9 cellular contexts compared by ENCODE assay signal in genomic region chr17:76564991-76565727, GRCh38. TPM values are rescaled to one million over a fixed set of nuclear protein-coding genes. Genes with fewer than 3 reads are reported as not detected.
DNase-seq lines count a peak whose midpoint lies in the region; ATAC-seq, FAIRE-seq and TF ChIP-seq lines count a peak whose summit lies in the region.
"Not testable (repeated sequence)": the region's sequence is repeated elsewhere in the genome, so short reads cannot be mapped to it uniquely, and the experiment has no call there.
"Had no signal": no experiment of that assay in that cellular context is flagged by ENCODE, and none has a peak within 500 bp of the region (broad histone marks: within the 10 kb centered on the region; RNA-seq: fewer than 3 reads in every experiment).

No MANE protein-coding gene starts in this region.

- not testable (repeated sequence) for TF ChIP-seq CTCF in D721Med (IDR thresholded peaks at IDR 0.05; ENCODE audit: insufficient read depth, missing control alignments); activated CD8-positive, alpha-beta T cell treated with anti-CD3 and anti-CD28 coated beads for 36 hours (IDR thresholded peaks at IDR 0.05); astrocyte of the spinal cord (IDR thresholded peaks at IDR 0.05; ENCODE audit: low read depth, low read length); foreskin fibroblast (IDR thresholded peaks at IDR 0.05; ENCODE audit: low read depth, low read length); nephron progenitor cell (IDR thresholded peaks at IDR 0.05); tibial nerve (IDR thresholded peaks at IDR 0.05)

- POLR2A ChIA-PET in activated CD8-positive, alpha-beta T cell treated with anti-CD3 and anti-CD28 coated beads for 36 hours (lab: Charles Lee) = interaction anchor here (0.6 to 4.5 kb wide), 8 partner anchors 7 to 104 kb away, joined by 3 to 19 read pairs (median 4); partner anchors contain the start of gene ST6GALNAC2

- DNase-seq in D721Med (ENCODE audit: insufficient read length, low spot score); nephron progenitor cell; tibial nerve (ENCODE audit: low spot score in 2 of 2): not testable (repeated sequence)
- DNase-seq in KBM-7 = peak; percentile 37
- DNase-seq in RCC 7860 (ENCODE audit: low spot score) = peak; percentile 82
- peak; percentile 72 for DNase-seq in activated CD8-positive, alpha-beta T cell treated with anti-CD3 and anti-CD28 coated beads for 36 hours
- DNase-seq in astrocyte of the spinal cord (ENCODE audit: low read depth, low spot score) = peak; percentile 24
- DNase-seq in foreskin fibroblast = peak; percentile 57 to 71

- in situ Hi-C loops in KBM-7 (cut with MboI; ENCODE audit: low pct_unique_long_range_greater_than_20kb, low sequenced_read_pairs); astrocyte of the spinal cord (cut with HindIII; ENCODE audit: low sequenced_read_pairs): not testable (repeated sequence)

- WGBS in tibial nerve, 2 donors = 49 to 55% methylated on average over 6 to 8 of the region's 8 CpGs

- peak overlapping the region; percentile 4 for H3K27ac Mint-ChIP-seq in activated CD8-positive, alpha-beta T cell treated with anti-CD3 and anti-CD28 coated beads for 36 hours
- H3K27ac Mint-ChIP-seq in nephron progenitor cell = peak overlapping the region; percentile 64

- peaks cover 0 to 46% (median 4%) of the 10 kb centered on the region in 3 donors for H3K36me3 ChIP-seq in tibial nerve

- H3K4me3 ChIP-seq in astrocyte of the spinal cord (ENCODE audit: low read depth, low read length); foreskin fibroblast (ENCODE audit: low read depth in 1 of 2, low read length in 2 of 2); tibial nerve: not testable (repeated sequence)

- H3K4me1 Mint-ChIP-seq in activated CD8-positive, alpha-beta T cell treated with anti-CD3 and anti-CD28 coated beads for 36 hours (ENCODE audit: low read depth) = peaks cover 65% of the 10 kb centered on the region
- peaks cover 58% of the 10 kb centered on the region for H3K4me1 Mint-ChIP-seq in nephron progenitor cell

- H3K9me3 ChIP-seq in tibial nerve = not testable (repeated sequence)

- H3K27me3 Mint-ChIP-seq in activated CD8-positive, alpha-beta T cell treated with anti-CD3 and anti-CD28 coated beads for 36 hours; nephron progenitor cell (ENCODE audit: low read depth, poor library complexity): not testable (repeated sequence)

- not testable (repeated sequence) for TF ChIP-seq POLR2A in tibial nerve (IDR thresholded peaks at IDR 0.05)

- peaks cover 61% of the 10 kb centered on the region for H3K36me3 Mint-ChIP-seq in activated CD8-positive, alpha-beta T cell treated with anti-CD3 and anti-CD28 coated beads for 36 hours (ENCODE audit: low read depth)
- H3K36me3 Mint-ChIP-seq in nephron progenitor cell (ENCODE audit: low read depth) = peaks cover 49% of the 10 kb centered on the region

- H3K27ac ChIP-seq in tibial nerve = peak overlapping the region in 3 of 4 donors; percentile 15 to 95 (median 78)

- H3K4me3 Mint-ChIP-seq in activated CD8-positive, alpha-beta T cell treated with anti-CD3 and anti-CD28 coated beads for 36 hours; nephron progenitor cell: not testable (repeated sequence)

- peak; percentile 75 for ATAC-seq in activated CD8-positive, alpha-beta T cell treated with anti-CD3 and anti-CD28 coated beads for 36 hours

- not testable (repeated sequence) for TF ChIP-seq EP300 in tibial nerve (IDR thresholded peaks at IDR 0.05)

- intact Hi-C loops in activated CD8-positive, alpha-beta T cell treated with anti-CD3 and anti-CD28 coated beads for 36 hours (cut with micrococcal nuclease) = not testable (repeated sequence)

- peak; percentile 61 for FAIRE-seq in D721Med (lab: Jason Lieb, UNC)
- not testable (repeated sequence) for FAIRE-seq in RCC 7860 (lab: Jason Lieb, UNC)

- not testable (repeated sequence) for H3K27me3 ChIP-seq in tibial nerve

- H3K9me3 Mint-ChIP-seq in activated CD8-positive, alpha-beta T cell treated with anti-CD3 and anti-CD28 coated beads for 36 hours; nephron progenitor cell: not testable (repeated sequence)

- peaks cover 0 to 75% (median 42%) of the 10 kb centered on the region in 4 donors for H3K4me1 ChIP-seq in tibial nerve

- CTCF ChIA-PET in activated CD8-positive, alpha-beta T cell treated with anti-CD3 and anti-CD28 coated beads for 36 hours (lab: Charles Lee) = interaction anchor here (1.0 to 1.9 kb wide), 2 partner anchors 42 to 148 kb away, joined by 3 to 4 read pairs; no protein-coding TSS in a partner anchor

RNA-seq across cellular contexts. Expression of gene ST6GALNAC2, which starts 20.5 kb away (rescaled TPM):
- not detected for total RNA-seq in activated CD8-positive, alpha-beta T cell treated with anti-CD3 and anti-CD28 coated beads for 36 hours
- total RNA-seq in tibial nerve = 100 to 1,000 TPM in 1 of 4 donors, 10 to 100 TPM in 3; 58.5 to 128 (median 69.1) TPM
- total RNA-seq: T-helper 2 cell treated with Interferon-gamma antibody and Interleukin-4, amounts not matched to agents 100 ng/mL and 5 ng/mL, for 36 hours had no signal

RNA-seq across cellular contexts. Expression of gene PRCD, which starts 25.3 kb away (rescaled TPM):
- total RNA-seq in activated CD8-positive, alpha-beta T cell treated with anti-CD3 and anti-CD28 coated beads for 36 hours = not detected
- total RNA-seq in tibial nerve = 10 to 100 TPM in 3 of 4 donors, 1 to 10 TPM in 1; 6.6 to 23.5 (median 14.1) TPM
- total RNA-seq: T-helper 2 cell treated with Interferon-gamma antibody and Interleukin-4, amounts not matched to agents 100 ng/mL and 5 ng/mL, for 36 hours had no signal

RNA-seq across cellular contexts. Expression of gene CYGB, which starts 27.6 kb away (rescaled TPM):
- under 1 TPM in 1 of 2 experiments, not detected in 1; 0.23 TPM for total RNA-seq in activated CD8-positive, alpha-beta T cell treated with anti-CD3 and anti-CD28 coated beads for 36 hours
- 10 to 100 TPM; 40.2 to 59.2 (median 48.8) TPM for total RNA-seq in tibial nerve

Comparison
In these comparisons a context has a peak if more than half of its experiments do, and no peak if none do; other contexts are left out.
1. RNA of gene ST6GALNAC2, which starts 20.5 kb away (total RNA-seq): 58.5 to 128 TPM in tibial nerve; not detected in activated CD8-positive, alpha-beta T cell treated with anti-CD3 and anti-CD28 coated beads for 36 hours; every median in the first group is over 10 times any median in the second.
2. RNA of gene PRCD, which starts 25.3 kb away (total RNA-seq): 6.6 to 23.5 TPM in tibial nerve; not detected in activated CD8-positive, alpha-beta T cell treated with anti-CD3 and anti-CD28 coated beads for 36 hours; every median in the first group is over 4 times any median in the second.
3. RNA of gene CYGB, which starts 27.6 kb away (total RNA-seq): 40.2 to 59.2 TPM in tibial nerve; 0.23 TPM in activated CD8-positive, alpha-beta T cell treated with anti-CD3 and anti-CD28 coated beads for 36 hours; every median in the first group is over 10 times any median in the second.